In genomic region chr22:41048791-41049717, GRCh38 we compare ENCODE assay signal across 8 cellular contexts. TPM values are rescaled to one million over a fixed set of nuclear protein-coding genes. Genes with fewer than 3 reads are reported as not detected.
DNase-seq lines count a peak whose midpoint lies in the region; ATAC-seq, FAIRE-seq and TF ChIP-seq lines count a peak whose summit lies in the region.

No MANE protein-coding gene starts in this region.

- no peak for TF ChIP-seq CTCF in D721Med (IDR thresholded peaks at IDR 0.05; ENCODE audit: insufficient read depth, missing control alignments)
- TF ChIP-seq CTCF in cardiac muscle cell (IDR thresholded peaks at IDR 0.05; ENCODE audit: low read depth, low read length) = no peak

- no peak for ATAC-seq in HG03139 (IDR thresholded peaks at IDR 0.05; ENCODE audit: unreplicated experiment)
- ATAC-seq in GM18520 (IDR thresholded peaks at IDR 0.05; ENCODE audit: unreplicated experiment) = no peak
- ATAC-seq in HG02623 (IDR thresholded peaks at IDR 0.05; ENCODE audit: unreplicated experiment) = no peak
- ATAC-seq in HG02884 (IDR thresholded peaks at IDR 0.05; ENCODE audit: unreplicated experiment) = no peak

- H3K27me3 ChIP-seq in cardiac muscle cell = no peaks in the 10 kb centered on the region

- no peak overlapping the region for H3K4me3 ChIP-seq in SK-N-MC
- no peak overlapping the region for H3K4me3 ChIP-seq in cardiac muscle cell

- DNase-seq in D721Med (ENCODE audit: insufficient read length, low spot score) (peak; percentile 32), SK-N-MC (ENCODE audit: low read depth, low spot score) (peak; percentile 10), cardiac muscle cell (ENCODE audit: low read depth in 1 of 2, low spot score in 1 of 2) (peak; percentile 45 to 92), posterior cingulate gyrus (peak in 7 of 10 donors; percentile 15 to 89 (median 45))

- H3K27ac ChIP-seq in SK-N-MC (no peak overlapping the region), cardiac muscle cell (peak overlapping the region; percentile 56)

- FAIRE-seq in D721Med (lab: Jason Lieb, UNC) = no peak

- no peak overlapping the region for H3K9ac ChIP-seq in SK-N-MC (ENCODE audit: insufficient read length)

- H3K9me3 ChIP-seq in SK-N-MC (ENCODE audit: low read depth, low read length) = no peaks in the 10 kb centered on the region
- H3K9me3 ChIP-seq in cardiac muscle cell (ENCODE audit: low read depth) = no peaks in the 10 kb centered on the region

- H3K4me1 ChIP-seq in cardiac muscle cell (ENCODE audit: low read depth) = no peaks in the 10 kb centered on the region

- intact Hi-C loops in posterior cingulate gyrus (cut with DNase I) = no loop called here

- H3K36me3 ChIP-seq in SK-N-MC (ENCODE audit: insufficient read depth, low read length) (no peaks in the 10 kb centered on the region), cardiac muscle cell (no peaks in the 10 kb centered on the region)

RNA-seq across cellular contexts. Expression of gene EP300, which starts 43.3 kb away (rescaled TPM):
- 47.0 and 60.1 TPM in 2 replicates for total RNA-seq in cardiac muscle cell
- 28.5 and 36.6 TPM in 2 replicates for polyA plus RNA-seq in cardiac muscle cell

Comparison
In these comparisons a context has a peak if more than half of its experiments do, and no peak if none do; other contexts are left out.
1. DNase-seq: peak in every context shown above with its lines; median percentile 68 in cardiac muscle cell; 45 in posterior cingulate gyrus; 32 in D721Med; 10 in SK-N-MC.